ENCODE assay signal across 7 cellular contexts in the genomic region with DNA sequence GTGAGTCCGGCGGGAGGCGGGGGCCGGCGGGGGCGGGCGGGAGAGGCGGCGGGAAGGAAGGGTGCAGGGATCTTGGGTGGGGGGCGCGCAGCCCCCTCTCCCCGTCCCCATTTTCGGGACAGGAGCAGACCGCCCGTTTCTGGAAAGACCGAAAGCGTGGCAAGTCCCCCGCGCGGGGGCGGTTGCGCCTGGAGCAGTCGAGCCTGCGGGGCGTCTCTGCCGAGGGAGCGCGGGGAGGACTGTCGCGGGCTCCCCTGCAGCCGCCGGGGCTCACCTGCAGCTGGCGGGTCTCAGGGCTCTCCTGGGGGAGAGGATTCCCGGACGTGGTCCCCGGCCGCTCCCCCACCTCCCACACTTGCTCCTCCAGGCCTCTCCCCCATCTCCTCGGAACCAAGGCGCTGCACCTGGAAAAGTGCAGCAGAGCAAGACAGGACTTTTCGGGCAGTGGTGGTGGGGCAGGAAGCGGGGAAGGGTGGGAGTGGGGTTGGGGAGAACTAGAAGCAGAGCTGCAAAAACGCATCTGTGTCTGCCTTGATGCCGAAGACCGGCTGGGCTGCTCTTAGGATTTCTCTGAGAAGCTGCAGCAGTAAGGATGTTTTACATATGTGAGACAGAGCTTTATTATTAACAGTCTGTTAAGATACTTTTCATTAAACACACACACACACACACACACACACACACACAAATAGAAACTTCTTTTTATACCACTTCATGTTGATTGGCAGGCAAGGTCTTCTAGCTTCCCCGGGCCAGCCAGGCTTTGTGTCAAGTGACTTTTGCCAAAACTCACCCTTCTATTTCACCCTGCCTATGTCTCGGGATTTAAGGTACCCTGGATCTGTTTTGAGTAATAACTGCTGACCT. TPM values are rescaled to one million over a fixed set of nuclear protein-coding genes. Genes with fewer than 3 reads are reported as not detected.
DNase-seq lines count a peak whose midpoint lies in the region; ATAC-seq and TF ChIP-seq lines count a peak whose summit lies in the region.

No MANE protein-coding gene starts in this region.

- H3K27me3 Mint-ChIP-seq in MCF 10A (ENCODE audit: insufficient read depth, unreplicated experiment): no peaks in the 10 kb centered on the region

- in situ Hi-C loops in GM13977 (cut with MboI; ENCODE audit: low pct_unique_long_range_greater_than_20kb, low sequenced_read_pairs, unreplicated experiment): no loop called here

- peaks cover 35% of the 10 kb centered on the region for H3K4me1 Mint-ChIP-seq in MCF 10A (ENCODE audit: insufficient read depth, unreplicated experiment)

- BruUV-seq in MCF 10A (replicated peaks; lab: Mats Ljungman, UMichigan): no TSS peak

- H3K4me3 Mint-ChIP-seq in MCF 10A (ENCODE audit: unreplicated experiment): peak overlapping the region; percentile 71

- H3K9me3 Mint-ChIP-seq in MCF 10A (ENCODE audit: unreplicated experiment): no peaks in the 10 kb centered on the region

- H3K36me3 Mint-ChIP-seq in MCF 10A (ENCODE audit: insufficient read depth, unreplicated experiment): no peaks in the 10 kb centered on the region

- TF ChIP-seq CTCF in GM13977 (IDR thresholded peaks at IDR 0.05; ENCODE audit: extremely low read depth, insufficient read depth, missing control alignments): no peak
- TF ChIP-seq CTCF in MCF 10A (IDR thresholded peaks at IDR 0.05; ENCODE audit: unreplicated experiment): no peak

- H3K27ac Mint-ChIP-seq in MCF 10A (ENCODE audit: low read depth, unreplicated experiment): no peak overlapping the region

- intact Hi-C loops in MCF 10A (cut with micrococcal nuclease): loop anchor here (5.0 kb wide), 1 partner anchor 224 kb away; a partner anchor contains a TSS

- DNase-seq in GM13977 (ENCODE audit: low spot score) (peak; percentile 39), MCF 10A (ENCODE audit: unreplicated experiment) (peak; percentile 30), kidney tubule cell (ENCODE audit: low spot score) (peak; percentile 36)
- peak; percentile 13 for DNase-seq in stimulated activated CD8-positive, alpha-beta memory T cell treated with anti-CD3 and anti-CD28 coated beads, Interleukin-12 subunit alpha, Interleukin-12 subunit beta, amount 100 ng/mL, for 1 hour (ENCODE audit: low read depth)

- POLR2A ChIA-PET in MCF 10A (lab: Yijun Ruan, JAX): interaction anchor here (0.6 to 5.2 kb wide), 14 partner anchors 13 to 901 kb away, joined by 3 to 51 read pairs (median 4); a partner anchor contains a TSS

- CTCF ChIA-PET in MCF 10A (lab: Yijun Ruan, JAX): interaction anchor here (0.6 to 1.0 kb wide), 3 partner anchors 10 to 1021 kb away, joined by 3 to 4 read pairs (median 3); a partner anchor contains a TSS

- peak; percentile 22 for ATAC-seq in HG02852 (IDR thresholded peaks at IDR 0.05; ENCODE audit: unreplicated experiment)
- ATAC-seq in SK-N-SH treated with all-trans-retinoic acid at 6 μM for 48 hours: peak; percentile 10
- no peak for ATAC-seq in GM21367 (IDR thresholded peaks at IDR 0.05; ENCODE audit: unreplicated experiment)

TF ChIP-seq in SK-N-SH treated with all-trans-retinoic acid at 6 μM for 48 hours, 23 proteins besides CTCF, POLR2A, EP300 and RAD21:
- TF ChIP-seq ARNTL (CRISPR knock-in tag; IDR thresholded peaks at IDR 0.05; ENCODE audit: borderline replicate concordance, low read depth): no peak
- TF ChIP-seq TCF4 (CRISPR knock-in tag; IDR thresholded peaks at IDR 0.05; ENCODE audit: borderline replicate concordance): no peak

RNA-seq across cellular contexts. Expression of a gene that starts 0.7 kb away (rescaled TPM):
- 53.6 and 67.7 TPM in 2 replicates for total RNA-seq in MCF 10A (2022)
